8 cellular contexts compared by ENCODE assay signal in genomic region chr21:29145354-29145782, GRCh38. TPM values are rescaled to one million over a fixed set of nuclear protein-coding genes. Genes with fewer than 3 reads are reported as not detected.
DNase-seq lines count a peak whose midpoint lies in the region; ATAC-seq and TF ChIP-seq lines count a peak whose summit lies in the region.

No MANE protein-coding gene starts in this region.

- H4K91ac ChIP-seq in mesenchymal stem cell (ENCODE audit: low read length): no peak overlapping the region

- no peak overlapping the region for H3K23ac ChIP-seq in mesenchymal stem cell (ENCODE audit: low read length in 2 of 2)

- H3K9me3 ChIP-seq in mammary epithelial cell (replicated peaks; ENCODE audit: insufficient read depth, low read length) (no peaks in the 10 kb centered on the region), mesenchymal stem cell (ENCODE audit: control insufficient read depth, low read length) (no peaks in the 10 kb centered on the region)

- ATAC-seq in HG02885 (IDR thresholded peaks at IDR 0.05; ENCODE audit: poor library complexity, unreplicated experiment): no peak

- no peak for TF ChIP-seq CTCF in mammary epithelial cell (conservative IDR thresholded peaks at IDR 0.05 in 1 of 2, IDR thresholded peaks at IDR 0.05 in 1 of 2; ENCODE audit: extremely low read depth in 1 of 2, insufficient read depth in 1 of 2, low read depth in 1 of 2, low read length in 2 of 2)

- BruUV-seq in mammary epithelial cell (replicated peaks; lab: Mats Ljungman, UMichigan): no TSS peak

- H2BK12ac ChIP-seq in mesenchymal stem cell (ENCODE audit: low read length in 2 of 2): no peak overlapping the region

- no peak overlapping the region for H3K14ac ChIP-seq in mesenchymal stem cell (ENCODE audit: low read length in 2 of 2)

- H3K79me1 ChIP-seq in mesenchymal stem cell (replicated peaks; ENCODE audit: low read length, poor library complexity, severe bottlenecking): peaks cover 24% of the 10 kb centered on the region

- H2BK15ac ChIP-seq in mesenchymal stem cell (ENCODE audit: low read depth, poor library complexity, severe bottlenecking): no peak overlapping the region

- intact Hi-C loops in mammary epithelial cell (cut with micrococcal nuclease): loop anchor here (1.0 to 5.0 kb wide), 2 partner anchors 15 to 38 kb away; partner anchors contain the start of gene MAP3K7CL

- no peaks in the 10 kb centered on the region for H3K27me3 ChIP-seq in mammary epithelial cell (ENCODE audit: insufficient read depth, low read length)
- H3K27me3 ChIP-seq in mesenchymal stem cell (ENCODE audit: control insufficient read depth in 1 of 2, insufficient read depth in 1 of 2, low read length in 2 of 2): no peaks in the 10 kb centered on the region

- WGBS in mammary epithelial cell (ENCODE audit: low coverage, missing lambda C conversion rate): 11% methylated on average over 5 of the region's 5 CpGs
- 17% methylated on average over 5 of the region's 5 CpGs for WGBS in mesenchymal stem cell

- H2AFZ ChIP-seq in mammary epithelial cell (ENCODE audit: low read depth, low read length) (peak overlapping the region; percentile 73), mesenchymal stem cell (ENCODE audit: low read depth, low read length) (no peak overlapping the region)

- H2BK5ac ChIP-seq in mesenchymal stem cell (ENCODE audit: low read depth, low read length, poor library complexity, severe bottlenecking): no peak overlapping the region

- H3K4me3 ChIP-seq in mammary epithelial cell (replicated peaks in 1 of 3; ENCODE audit: insufficient read depth in 1 of 3, low read depth in 2 of 3, low read length in 3 of 3) (peak overlapping the region in 2 of 3 experiments; percentile 31), mesenchymal stem cell (ENCODE audit: insufficient read depth in 1 of 2, low read depth in 1 of 2, low read length in 2 of 2) (peak overlapping the region in 1 of 2 experiments; percentile 57)

- in situ Hi-C loops in ACHN (cut with HindIII; ENCODE audit: low pct_ligation_motif_present, low pct_unique_long_range_greater_than_20kb, low sequenced_read_pairs) (no loop called here), mammary epithelial cell (cut with MboI; ENCODE audit: low sequenced_read_pairs in 2 of 2) (no loop called here)

- no peak overlapping the region for H3K4ac ChIP-seq in mesenchymal stem cell (ENCODE audit: low read depth in 1 of 2, low read length in 2 of 2)

- H3K4me1 ChIP-seq in mammary epithelial cell (ENCODE audit: insufficient read depth, low read length) (peaks cover 53% of the 10 kb centered on the region), mesenchymal stem cell (ENCODE audit: control insufficient read depth, insufficient read depth, low read depth, low read length) (peaks cover 5% of the 10 kb centered on the region)

- peak overlapping the region in 1 of 2 experiments; percentile 34 for H3K18ac ChIP-seq in mesenchymal stem cell (ENCODE audit: low read depth in 1 of 2, low read length in 2 of 2)

- no peak overlapping the region for H4K8ac ChIP-seq in mesenchymal stem cell (ENCODE audit: low read length)

- H3K4me2 ChIP-seq in mammary epithelial cell (ENCODE audit: insufficient read depth, low read depth, low read length): peak overlapping the region; percentile 85
- peak overlapping the region; percentile 20 for H3K4me2 ChIP-seq in mesenchymal stem cell (ENCODE audit: low read length, poor library complexity, severe bottlenecking)

- H3K9ac ChIP-seq in mammary epithelial cell (ENCODE audit: insufficient read depth, low read length) (peak overlapping the region; percentile 62), mesenchymal stem cell (ENCODE audit: low read length) (peak overlapping the region; percentile 83)

- H3K27ac ChIP-seq in mammary epithelial cell (ENCODE audit: insufficient read depth, low read depth, low read length): peak overlapping the region; percentile 91
- peak overlapping the region; percentile 83 for H3K27ac ChIP-seq in mesenchymal stem cell (ENCODE audit: low read length, poor library complexity, severe bottlenecking)

- CTCF ChIA-PET in mammary epithelial cell (lab: Charles Lee; ENCODE audit: low non-redundant PET): interaction anchor here (0.6 kb wide), 1 partner anchor 68 kb away, joined by 15 read pairs; no protein-coding TSS in a partner anchor

- no peaks in the 10 kb centered on the region for H4K20me1 ChIP-seq in mammary epithelial cell (ENCODE audit: insufficient read depth, low read length)

- DNase-seq in ACHN (peak; percentile 46), HT1080 (ENCODE audit: low read depth) (peak; percentile 98), mammary epithelial cell (peak; percentile 93), mesenchymal stem cell (peak; percentile 93), NCI-H1417 (lab: John Stamatoyannopoulos, UW) (no peak), SK-N-DZ (ENCODE audit: low spot score) (no peak)
- DNase-seq in activated CD4-positive, alpha-beta T cell treated with anti-CD3 and anti-CD28 coated beads, Interleukin-2, amount 50 U/mL, for 1 hour: no peak

- no peaks in the 10 kb centered on the region for H3K79me2 ChIP-seq in mammary epithelial cell (ENCODE audit: insufficient read depth, low read length)

- dilution Hi-C loops in mammary epithelial cell (cut with HindIII; ENCODE audit: low sequenced_read_pairs): no loop called here

- H2AK5ac ChIP-seq in mesenchymal stem cell (ENCODE audit: low read length, severe bottlenecking): peak overlapping the region; percentile 4

- no peak overlapping the region for H2BK120ac ChIP-seq in mesenchymal stem cell (ENCODE audit: low read depth, low read length)

- H3K36me3 ChIP-seq in mammary epithelial cell (ENCODE audit: insufficient read depth, low read length) (no peaks in the 10 kb centered on the region), mesenchymal stem cell (ENCODE audit: control insufficient read depth in 1 of 2, insufficient read depth in 2 of 2, low read depth in 1 of 2, low read length in 2 of 2) (peaks cover 0 to 22% of the 10 kb centered on the region in 2 experiments)

RNA-seq across cellular contexts. Expression of gene MAP3K7CL, which starts 14.9 kb away (rescaled TPM):
- 3.5 and 5.6 TPM in 2 replicates for total RNA-seq in HT1080 (2014; rRNA removed; shearing (Covaris generic))
- polyA plus RNA-seq in HT1080 (2015; cell fraction: cytosol; rRNA removed): 12.4 and 14.0 TPM in 2 replicates
- 4.1 and 5.4 TPM in 2 replicates for polyA plus RNA-seq in HT1080 (2015; cell fraction: nucleus; rRNA removed)
- total RNA-seq in mammary epithelial cell: 1 to 10 TPM; 6.0 to 7.7 TPM
- polyA plus RNA-seq in mammary epithelial cell: 6.2 TPM
- polyA minus RNA-seq in mammary epithelial cell: not detected
- 16.6 TPM for polyA plus RNA-seq in mesenchymal stem cell (2013, experiment 1 of 2)
- 16.7 TPM for polyA plus RNA-seq in mesenchymal stem cell (2013, experiment 2 of 2)
- 0.80 and 1.5 TPM in 2 replicates for polyA plus RNA-seq in SK-N-DZ (2014; cell fraction: cytosol; rRNA removed)
- 1.1 and 2.1 TPM in 2 replicates for polyA plus RNA-seq in SK-N-DZ (2014; cell fraction: nucleus; rRNA removed)

Comparison
In these comparisons a context has a peak if more than half of its experiments do, and no peak if none do; other contexts are left out.
1. DNase-seq: peak in ACHN (single experiment), HT1080 (single experiment), mammary epithelial cell (single experiment) and mesenchymal stem cell (single experiment); none in NCI-H1417 (0 of 3), SK-N-DZ (single experiment) and activated CD4-positive, alpha-beta T cell treated with anti-CD3 and anti-CD28 coated beads, Interleukin-2, amount 50 U/mL, for 1 hour (single experiment).